Comparison of ENCODE assay signal across 12 cellular contexts in genomic region chr11:69012092-69013008, GRCh38. TPM values are rescaled to one million over a fixed set of nuclear protein-coding genes. Genes with fewer than 3 reads are reported as not detected.
DNase-seq lines count a peak whose midpoint lies in the region; ATAC-seq, FAIRE-seq and TF ChIP-seq lines count a peak whose summit lies in the region.
"Had no signal": no experiment of that assay in that cellular context is flagged by ENCODE, and none has a peak within 500 bp of the region (broad histone marks: within the 10 kb centered on the region; RNA-seq: fewer than 3 reads in every experiment).

No MANE protein-coding gene starts in this region.

- H3K9me3 ChIP-seq in astrocyte (ENCODE audit: insufficient read depth, low read depth, low read length) = no peaks in the 10 kb centered on the region
- no peaks in the 10 kb centered on the region for H3K9me3 ChIP-seq in iPS DF 6.9 (ENCODE audit: control insufficient read depth, insufficient read depth, low read length)
- H3K9me3 ChIP-seq in sigmoid colon = no peaks in the 10 kb centered on the region

- peak overlapping the region; percentile 54 for H3K4me3 Mint-ChIP-seq in astrocyte (ENCODE audit: unreplicated experiment)
- H3K4me3 Mint-ChIP-seq in stimulated activated memory B cell treated with anti-CD40 and anti-IgM and Interleukin-4, amounts not matched to agents 10 μg/mL and 1 μg/mL and 100 μg/mL, for 72 hours = no peak overlapping the region
- H3K4me3 Mint-ChIP-seq: neural crest cell had no signal

- ATAC-seq in HG03280 (IDR thresholded peaks at IDR 0.05; ENCODE audit: unreplicated experiment) (no peak), GM18861 (IDR thresholded peaks at IDR 0.05; ENCODE audit: unreplicated experiment) (no peak), HG03378 (IDR thresholded peaks at IDR 0.05; ENCODE audit: unreplicated experiment) (no peak)
- no peak for ATAC-seq in stimulated activated memory B cell treated with anti-CD40 and anti-IgM and Interleukin-4, amounts not matched to agents 10 μg/mL and 1 μg/mL and 100 μg/mL, for 72 hours

- no peaks in the 10 kb centered on the region for H4K20me1 ChIP-seq in astrocyte (ENCODE audit: insufficient read depth, low read length)

- TF ChIP-seq CTCF in astrocyte (IDR thresholded peaks at IDR 0.05; ENCODE audit: insufficient read depth, low read depth, low read length) (no peak), sigmoid colon (IDR thresholded peaks at IDR 0.05) (no peak)

- H3K36me3 ChIP-seq in astrocyte (ENCODE audit: insufficient read depth, low read length) = no peaks in the 10 kb centered on the region
- H3K36me3 ChIP-seq in iPS DF 6.9 (ENCODE audit: control insufficient read depth, insufficient read depth, low read length) = no peaks in the 10 kb centered on the region
- H3K36me3 ChIP-seq in sigmoid colon = peaks cover 0 to 16% (median 4%) of the 10 kb centered on the region in 4 donors

- no peak overlapping the region for H3K27ac Mint-ChIP-seq in astrocyte (ENCODE audit: unreplicated experiment)
- H3K27ac Mint-ChIP-seq in stimulated activated memory B cell treated with anti-CD40 and anti-IgM and Interleukin-4, amounts not matched to agents 10 μg/mL and 1 μg/mL and 100 μg/mL, for 72 hours = no peak overlapping the region

- H3K79me2 ChIP-seq in astrocyte (ENCODE audit: insufficient read depth, low read length) = no peaks in the 10 kb centered on the region

- H3K4me3 ChIP-seq in astrocyte (ENCODE audit: insufficient read depth, low read depth, low read length) = peak overlapping the region; percentile 25
- H3K4me3 ChIP-seq in iPS DF 6.9 (ENCODE audit: low read length) = peak overlapping the region; percentile 47
- H3K4me3 ChIP-seq in sigmoid colon = peak overlapping the region; percentile 75 to 84 (median 78)

- DNase-seq in EL (peak; percentile 74), astrocyte (ENCODE audit: low read depth) (no peak), iPS DF 6.9 (ENCODE audit: low read depth, low spot score) (no peak), sigmoid colon (peak; percentile 87)
- DNase-seq: NCI-H1930 had no signal

- peak overlapping the region; percentile 80 for H3K4me2 ChIP-seq in astrocyte (ENCODE audit: low read length)

- H3K27me3 ChIP-seq in astrocyte (ENCODE audit: insufficient read depth, low read length) = no peaks in the 10 kb centered on the region
- no peaks in the 10 kb centered on the region for H3K27me3 ChIP-seq in iPS DF 6.9 (ENCODE audit: control insufficient read depth, insufficient read depth, low read length)
- no peaks in the 10 kb centered on the region for H3K27me3 ChIP-seq in sigmoid colon

- peaks cover 6% of the 10 kb centered on the region for H3K9me3 Mint-ChIP-seq in astrocyte (ENCODE audit: unreplicated experiment)
- peaks cover 9% of the 10 kb centered on the region for H3K9me3 Mint-ChIP-seq in stimulated activated memory B cell treated with anti-CD40 and anti-IgM and Interleukin-4, amounts not matched to agents 10 μg/mL and 1 μg/mL and 100 μg/mL, for 72 hours

- intact Hi-C loops in sigmoid colon (cut with DNase I) = loop anchor here (1.0 to 5.0 kb wide), 2 partner anchors 74 to 170 kb away; partner anchors contain the start of gene CPT1A

- peak overlapping the region; percentile 40 for H2AFZ ChIP-seq in astrocyte (ENCODE audit: low read depth, low read length)

- H3K27ac ChIP-seq in astrocyte (ENCODE audit: low read depth, low read length) (no peak overlapping the region), iPS DF 6.9 (ENCODE audit: low read length) (no peak overlapping the region), sigmoid colon (peak overlapping the region; percentile 91 to 100 (median 98))

- H3K36me3 Mint-ChIP-seq in astrocyte (ENCODE audit: low read depth, unreplicated experiment) = peaks cover 1% of the 10 kb centered on the region
- no peaks in the 10 kb centered on the region for H3K36me3 Mint-ChIP-seq in stimulated activated memory B cell treated with anti-CD40 and anti-IgM and Interleukin-4, amounts not matched to agents 10 μg/mL and 1 μg/mL and 100 μg/mL, for 72 hours

- peak overlapping the region; percentile 62 for H3K9ac ChIP-seq in astrocyte (ENCODE audit: low read length)

- FAIRE-seq in astrocyte (lab: Jason Lieb, UNC) = no peak

- peaks cover 9% of the 10 kb centered on the region for H3K27me3 Mint-ChIP-seq in astrocyte (ENCODE audit: low read depth, unreplicated experiment)
- peaks cover 77% of the 10 kb centered on the region for H3K27me3 Mint-ChIP-seq in stimulated activated memory B cell treated with anti-CD40 and anti-IgM and Interleukin-4, amounts not matched to agents 10 μg/mL and 1 μg/mL and 100 μg/mL, for 72 hours

- H3K4me1 ChIP-seq in astrocyte (ENCODE audit: insufficient read depth, low read length) (peaks cover 57% of the 10 kb centered on the region), iPS DF 6.9 (ENCODE audit: control insufficient read depth, insufficient read depth, low read length) (peaks cover 15% of the 10 kb centered on the region), sigmoid colon (peaks cover 0 to 60% (median 57%) of the 10 kb centered on the region in 4 donors)

- TF ChIP-seq EP300 in sigmoid colon (IDR thresholded peaks at IDR 0.05) = no peak

- no CpG with 5 or more reads among the region's 21 CpGs for WGBS in iPS DF 6.9 (ENCODE audit: insufficient coverage, insufficient read length)
- 46 to 60% methylated on average over 21 of the region's 21 CpGs for WGBS in sigmoid colon, 2 donors

- peak in 1 of 2 donors; percentile 34 for TF ChIP-seq POLR2A in sigmoid colon (IDR thresholded peaks at IDR 0.05)

- H3K4me1 Mint-ChIP-seq in astrocyte (ENCODE audit: low read depth, unreplicated experiment) = peaks cover 21% of the 10 kb centered on the region
- peaks cover 7% of the 10 kb centered on the region for H3K4me1 Mint-ChIP-seq in stimulated activated memory B cell treated with anti-CD40 and anti-IgM and Interleukin-4, amounts not matched to agents 10 μg/mL and 1 μg/mL and 100 μg/mL, for 72 hours

RNA-seq across cellular contexts. Expression of gene MRGPRF, which starts 0.7 kb away (rescaled TPM):
- 3.2 and 4.1 TPM in 2 replicates for total RNA-seq in astrocyte
- total RNA-seq in sigmoid colon = 100 to 1,000 TPM; 118 to 263 (median 138) TPM
- 10 to 100 TPM in 1 of 3 donors, 1 to 10 TPM in 2; 1.8 to 18.7 (median 4.2) TPM for polyA plus RNA-seq in sigmoid colon

RNA-seq across cellular contexts. Expression of gene MRGPRD, which starts 31.6 kb away (rescaled TPM):
- not detected in 2 replicates for total RNA-seq in astrocyte
- total RNA-seq in sigmoid colon = 1 to 10 TPM in 3 of 4 donors, not detected in 1; 1.9 to 2.2 (median 2.1) TPM
- not detected for polyA plus RNA-seq in sigmoid colon
- total RNA-seq: dermis microvascular lymphatic vessel endothelial cell, neural crest cell, SK-MEL-5 had no signal

RNA-seq across cellular contexts. Expression of gene TPCN2, which starts 36.4 kb away (rescaled TPM):
- total RNA-seq in astrocyte = 8.4 and 9.5 TPM in 2 replicates
- 10 to 100 TPM; 17.5 to 43.5 (median 25.3) TPM for total RNA-seq in sigmoid colon
- 10 to 100 TPM in 1 of 3 donors, 1 to 10 TPM in 2; 1.6 to 14.4 (median 1.8) TPM for polyA plus RNA-seq in sigmoid colon

Comparison
In these comparisons a context has a peak if more than half of its experiments do, and no peak if none do; other contexts are left out.
1. DNase-seq: peak in EL (single experiment) and sigmoid colon (single experiment); none in astrocyte (single experiment) and iPS DF 6.9 (single experiment).
2. H3K27ac ChIP-seq: peak in sigmoid colon (4 of 4); none in astrocyte (single experiment) and iPS DF 6.9 (single experiment).
3. H3K4me3 ChIP-seq: peak in every context shown above with its lines; median percentile 78 in sigmoid colon; 47 in iPS DF 6.9; 25 in astrocyte.
4. RNA of gene MRGPRF, which starts 0.7 kb away (total RNA-seq): 118 to 263 TPM in sigmoid colon; 3.2 to 4.1 TPM in astrocyte; every median in the first group is over 10 times any median in the second.